14 cellular contexts compared by ENCODE assay signal in the genomic region with DNA sequence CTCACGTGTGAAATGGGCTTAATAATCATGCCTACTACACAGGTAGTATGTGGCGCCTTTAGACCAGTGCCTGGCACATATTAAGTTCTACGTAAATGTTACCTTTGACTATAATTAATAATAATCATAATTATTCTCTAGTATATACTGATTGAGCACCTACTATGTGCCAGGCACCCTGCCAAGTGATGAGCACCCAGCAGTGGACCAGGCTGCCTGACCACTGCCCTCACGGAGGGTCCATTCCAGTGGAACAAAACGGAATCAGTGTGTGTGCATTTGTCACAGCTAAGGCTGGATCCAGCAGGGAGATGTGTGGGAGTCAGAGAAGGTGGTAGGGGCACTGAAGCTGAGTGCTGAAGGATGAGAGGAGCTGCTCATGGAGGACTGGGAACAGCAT. TPM values are rescaled to one million over a fixed set of nuclear protein-coding genes. Genes with fewer than 3 reads are reported as not detected.
DNase-seq lines count a peak whose midpoint lies in the region; ATAC-seq, FAIRE-seq and TF ChIP-seq lines count a peak whose summit lies in the region.
"Had no signal": no experiment of that assay in that cellular context is flagged by ENCODE, and none has a peak within 500 bp of the region (broad histone marks: within the 10 kb centered on the region; RNA-seq: fewer than 3 reads in every experiment).

No MANE protein-coding gene starts in this region.

- peak overlapping the region; percentile 20 for H3K18ac ChIP-seq in neuronal stem cell (ENCODE audit: low read length)

- H3K27ac ChIP-seq in kidney (ENCODE audit: low read depth in 2 of 2, low read length in 2 of 2), result no peak overlapping the region
- no peak overlapping the region for H3K27ac ChIP-seq in neuronal stem cell (replicated peaks; ENCODE audit: low read length)
- H3K27ac ChIP-seq: A549, C4-2B, GM23248 had no signal

- H2BK5ac ChIP-seq in neuronal stem cell (ENCODE audit: low read length), result no peak overlapping the region

- H3K4me1 ChIP-seq in kidney (ENCODE audit: control insufficient read depth in 1 of 2, insufficient read depth in 1 of 2, low read depth in 1 of 2, low read length in 2 of 2) (no peaks in the 10 kb centered on the region), neuronal stem cell (ENCODE audit: control insufficient read depth in 2 of 2, insufficient read depth in 1 of 2, low read depth in 1 of 2, low read length in 2 of 2) (peaks cover 0 to 6% of the 10 kb centered on the region in 2 donors)
- H3K4me1 ChIP-seq: BE2C, HAP-1 had no signal

- H2BK120ac ChIP-seq in neuronal stem cell (ENCODE audit: low read depth, low read length), result no peak overlapping the region

- intact Hi-C loops in kidney (cut with DNase I), result no loop called here

- H4K8ac ChIP-seq in neuronal stem cell (ENCODE audit: low read depth, low read length), result no peak overlapping the region

- H3K79me1 ChIP-seq in neuronal stem cell (ENCODE audit: low read depth, low read length), result no peaks in the 10 kb centered on the region

- H3K23ac ChIP-seq in neuronal stem cell (ENCODE audit: low read depth, low read length, poor library complexity), result no peak overlapping the region

- no peak overlapping the region for H3K14ac ChIP-seq in neuronal stem cell (ENCODE audit: low read length)

- H3K9ac ChIP-seq in kidney (ENCODE audit: low read length in 2 of 2), result no peak overlapping the region
- no peak overlapping the region for H3K9ac ChIP-seq in neuronal stem cell (ENCODE audit: low read depth, low read length, poor library complexity)
- H3K9ac ChIP-seq: GM23248 had no signal

- no peak overlapping the region for H2BK15ac ChIP-seq in neuronal stem cell (ENCODE audit: low read length)

- DNase-seq in H7, result peak; percentile 37
- peak; percentile 26 for DNase-seq in kidney
- no peak for DNase-seq in neuronal stem cell (ENCODE audit: low spot score)
- DNase-seq: BE2C; CD4-positive, alpha-beta memory T cell; GM23248 had no signal

- no peak for FAIRE-seq in kidney (lab: Jason Lieb, UNC)
- FAIRE-seq: A549, GM18507, HTR-8/SVneo had no signal

- no peak overlapping the region for H3K4me2 ChIP-seq in neuronal stem cell (ENCODE audit: insufficient read depth, low read length, poor library complexity, severe bottlenecking)

- no peak overlapping the region for H4K91ac ChIP-seq in neuronal stem cell (ENCODE audit: low read depth, low read length, poor library complexity)

- peaks cover 24% of the 10 kb centered on the region for H3K27me3 ChIP-seq in H7 (ENCODE audit: control insufficient read depth, insufficient read depth, low read length)
- peaks cover 6 to 43% (median 24%) of the 10 kb centered on the region in 3 experiments for H3K27me3 ChIP-seq in neuronal stem cell (ENCODE audit: control insufficient read depth in 3 of 3, insufficient read depth in 3 of 3, low read depth in 1 of 3, low read length in 3 of 3)

- H2AK5ac ChIP-seq in neuronal stem cell (ENCODE audit: low read depth, low read length), result no peak overlapping the region

- no peak for ATAC-seq in GM18520 (IDR thresholded peaks at IDR 0.05; ENCODE audit: unreplicated experiment)
- no peak for ATAC-seq in HG03108 (IDR thresholded peaks at IDR 0.05; ENCODE audit: unreplicated experiment)
- no peak for ATAC-seq in HG03097 (IDR thresholded peaks at IDR 0.05; ENCODE audit: low FRiP score, unreplicated experiment)

- no CpG with 5 or more reads among the region's 5 CpGs for WGBS in neuronal stem cell (ENCODE audit: extremely low coverage in 2 of 2, insufficient read length in 2 of 2, insufficient replicate concordance in 1 of 2), 2 donors

- H3K9me3 ChIP-seq in kidney (ENCODE audit: control insufficient read depth in 1 of 2, low read length in 2 of 2) (no peaks in the 10 kb centered on the region), neuronal stem cell (replicated peaks in 1 of 2; ENCODE audit: control insufficient read depth in 2 of 2, insufficient read depth in 1 of 2, low read depth in 1 of 2, low read length in 2 of 2) (peaks cover 0 to 3% of the 10 kb centered on the region in 2 donors)
- H3K9me3 ChIP-seq: BE2C, HAP-1 had no signal

- H3K36me3 ChIP-seq in H7 (replicated peaks; ENCODE audit: control insufficient read depth, insufficient read depth, low read length), result no peaks in the 10 kb centered on the region; the same call in 1 of the 2 replicates
- H3K36me3 ChIP-seq in kidney (ENCODE audit: control insufficient read depth in 1 of 2, insufficient read depth in 2 of 2, low read length in 2 of 2), result no peaks in the 10 kb centered on the region
- H3K36me3 ChIP-seq in neuronal stem cell (replicated peaks in 1 of 2; ENCODE audit: control insufficient read depth in 2 of 2, insufficient read depth in 2 of 2, low read length in 2 of 2), result no peaks in the 10 kb centered on the region
- H3K36me3 ChIP-seq: BE2C, HAP-1 had no signal

- no peak overlapping the region for H2BK12ac ChIP-seq in neuronal stem cell (ENCODE audit: low read length)

- no peak overlapping the region for H3K4ac ChIP-seq in neuronal stem cell (ENCODE audit: low read length)

- no peak for TF ChIP-seq CTCF in kidney (IDR thresholded peaks at IDR 0.05; ENCODE audit: borderline replicate concordance, extremely low read depth, insufficient read depth)

- H2AFZ ChIP-seq in neuronal stem cell (ENCODE audit: low read length), result no peak overlapping the region
- H2AFZ ChIP-seq: GM23248 had no signal

- H3K4me3 ChIP-seq in H7 (ENCODE audit: insufficient read depth, low read depth, low read length) (no peak overlapping the region), kidney (ENCODE audit: low read length in 2 of 2) (no peak overlapping the region), neuronal stem cell (ENCODE audit: low read length in 2 of 2) (peak overlapping the region in 1 of 2 donors; percentile 49)
- H3K4me3 ChIP-seq: GM23248, HAP-1 had no signal

RNA-seq across cellular contexts. Expression of a gene that starts 30.5 kb away (rescaled TPM):
- total RNA-seq in H7 (2014; rRNA removed; shearing (Covaris generic)), result 2.1 and 2.4 TPM in 2 replicates
- total RNA-seq in kidney, result 0.16 TPM
- 0.13 TPM for polyA plus RNA-seq in kidney (ENCODE audit: insufficient read depth, low read depth, low replicate concordance)
- 0.11 TPM for polyA plus RNA-seq in neuronal stem cell (2013, experiment 1 of 2)
- 0.08 TPM for polyA plus RNA-seq in neuronal stem cell (2013, experiment 2 of 2)
- total RNA-seq: CD4-positive, alpha-beta memory T cell; GM23248 had no signal
- polyA plus RNA-seq: CD4-positive, alpha-beta memory T cell; GM23248 had no signal

RNA-seq across cellular contexts. Expression of a gene that starts 45.1 kb away (rescaled TPM):
- total RNA-seq in H7 (2014; rRNA removed; shearing (Covaris generic)), result 11.9 and 12.7 TPM in 2 replicates
- 13.8 TPM for total RNA-seq in kidney
- polyA plus RNA-seq in kidney (ENCODE audit: insufficient read depth, low read depth, low replicate concordance), result 14.5 TPM
- 3.1 TPM for polyA plus RNA-seq in neuronal stem cell (2013, experiment 1 of 2)
- polyA plus RNA-seq in neuronal stem cell (2013, experiment 2 of 2), result 2.7 TPM

RNA-seq across cellular contexts. Expression of a gene that starts 51.7 kb away (rescaled TPM):
- total RNA-seq in H7 (2014; rRNA removed; shearing (Covaris generic)), result 9.2 and 10.2 TPM in 2 replicates
- total RNA-seq in kidney, result 78.4 TPM
- polyA plus RNA-seq in kidney (ENCODE audit: insufficient read depth, low read depth, low replicate concordance), result 7.7 TPM
- polyA plus RNA-seq in neuronal stem cell (2013, experiment 1 of 2), result 0.82 TPM
- polyA plus RNA-seq in neuronal stem cell (2013, experiment 2 of 2), result 0.98 TPM
- total RNA-seq: CD4-positive, alpha-beta memory T cell had no signal
